Comparison of ENCODE assay signal across 8 cellular contexts in the genomic region with DNA sequence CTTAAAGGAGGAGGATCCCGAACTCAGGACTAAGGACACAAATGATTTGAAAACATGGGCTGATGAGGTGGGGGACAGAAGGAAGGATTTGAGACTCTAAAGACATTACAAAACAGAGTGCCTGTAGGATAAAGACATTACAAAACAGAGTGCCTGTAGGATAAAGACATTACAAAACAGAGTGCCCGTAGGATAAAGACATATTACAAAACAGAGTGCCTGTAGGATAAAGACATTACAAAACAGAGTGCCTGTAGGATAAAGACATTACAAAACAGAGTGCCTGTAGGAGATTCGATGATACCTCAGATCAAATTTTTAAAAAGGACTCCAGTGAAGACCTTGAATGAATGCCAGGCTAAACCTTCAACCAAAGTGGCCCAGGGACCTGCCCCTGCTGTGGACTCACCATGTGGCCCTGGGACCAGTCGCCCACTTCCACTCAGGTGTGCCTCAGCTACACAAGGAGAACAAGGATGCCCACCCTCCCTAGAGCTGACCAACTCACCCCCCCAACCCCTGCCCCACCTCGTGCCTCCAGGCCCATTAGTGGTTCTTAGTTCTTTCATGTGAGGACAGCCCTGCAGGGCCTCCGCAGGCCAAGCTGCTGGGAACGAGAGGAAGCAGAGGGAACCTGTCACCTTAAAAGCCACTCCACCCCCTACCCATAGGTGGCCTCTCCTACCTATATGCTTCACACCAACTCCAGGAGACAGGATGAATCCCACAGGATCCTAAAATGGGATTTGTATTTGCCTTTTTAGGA. TPM values are rescaled to one million over a fixed set of nuclear protein-coding genes. Genes with fewer than 3 reads are reported as not detected.
DNase-seq lines count a peak whose midpoint lies in the region; ATAC-seq, FAIRE-seq and TF ChIP-seq lines count a peak whose summit lies in the region.

No MANE protein-coding gene starts in this region.

- peaks cover 98% of the 10 kb centered on the region for H3K4me1 ChIP-seq in CD4-positive, alpha-beta memory T cell (ENCODE audit: insufficient read depth, low read length)
- H3K4me1 ChIP-seq in H9 (ENCODE audit: insufficient read depth, low read length) = no peaks in the 10 kb centered on the region
- H3K4me1 ChIP-seq in adipocyte (ENCODE audit: control insufficient read depth, insufficient read depth, low read length) = peaks cover 33% of the 10 kb centered on the region
- no peaks in the 10 kb centered on the region for H3K4me1 ChIP-seq in HAP-1

- no peak overlapping the region for H2BK120ac ChIP-seq in H9 (ENCODE audit: low read depth, low read length, poor library complexity, severe bottlenecking)

- H3K23me2 ChIP-seq in H9 (ENCODE audit: insufficient read length, low read depth, low read length, poor library complexity, severe bottlenecking) = no peaks in the 10 kb centered on the region

- H3K9me3 Mint-ChIP-seq in CD4-positive, alpha-beta memory T cell = peaks cover 0 to 2% (median 0%) of the 10 kb centered on the region in 8 donors
- H3K9me3 Mint-ChIP-seq in H9 = no peaks in the 10 kb centered on the region
- no peaks in the 10 kb centered on the region for H3K9me3 Mint-ChIP-seq in naive thymus-derived CD8-positive, alpha-beta T cell

- intact Hi-C loops in CD4-positive, alpha-beta memory T cell (cut with micrococcal nuclease) = loop anchor here (1.0 kb wide), 2 partner anchors 20 to 38 kb away; no protein-coding TSS in a partner anchor

- CTCF ChIA-PET in CD4-positive, alpha-beta memory T cell (lab: Charles Lee; ENCODE audit: partially characterized antibody) = interaction anchor here (1.0 to 10.0 kb wide), 5 partner anchors 10 to 62 kb away, joined by 3 to 203 read pairs (median 9); a partner anchor contains a TSS

- no peak overlapping the region for H2AFZ ChIP-seq in H9 (ENCODE audit: low read length)

- no peak overlapping the region for H2BK12ac ChIP-seq in H9 (ENCODE audit: insufficient read length, low read depth, low read length)

- no peak for ATAC-seq in naive thymus-derived CD8-positive, alpha-beta T cell
- ATAC-seq in GM21360 (IDR thresholded peaks at IDR 0.05; ENCODE audit: unreplicated experiment) = no peak

- no peak overlapping the region for H3K4me2 ChIP-seq in H9 (ENCODE audit: insufficient read depth, insufficient read length, low read length)

- no peak overlapping the region for H3K4me3 ChIP-seq in CD4-positive, alpha-beta memory T cell (ENCODE audit: low read length in 2 of 2)
- no peak overlapping the region for H3K4me3 ChIP-seq in adipocyte (ENCODE audit: low read length)
- no peak overlapping the region for H3K4me3 ChIP-seq in HAP-1

- no peak for FAIRE-seq in D721Med (lab: Jason Lieb, UNC)

- no peak overlapping the region for H3K23ac ChIP-seq in H9 (ENCODE audit: insufficient read length, low read depth, low read length)

- no peaks in the 10 kb centered on the region for H3K9me3 ChIP-seq in CD4-positive, alpha-beta memory T cell (ENCODE audit: control insufficient read depth in 1 of 2, low read length in 2 of 2)
- H3K9me3 ChIP-seq in H9 (ENCODE audit: control insufficient read depth, low read depth, low read length) (no peaks in the 10 kb centered on the region), adipocyte (ENCODE audit: control insufficient read depth, low read length) (no peaks in the 10 kb centered on the region), HAP-1 (no peaks in the 10 kb centered on the region)

- no peaks in the 10 kb centered on the region for H3K27me3 ChIP-seq in CD4-positive, alpha-beta memory T cell (ENCODE audit: insufficient read depth, low read length)
- H3K27me3 ChIP-seq in H9 (ENCODE audit: insufficient read depth, low read length) (no peaks in the 10 kb centered on the region), adipocyte (replicated peaks; ENCODE audit: control insufficient read depth, insufficient read depth, low read length) (no peaks in the 10 kb centered on the region), HAP-1 (ENCODE audit: low read depth) (no peaks in the 10 kb centered on the region)

- no peak overlapping the region for H3K56ac ChIP-seq in H9 (ENCODE audit: insufficient read length, low read depth, low read length)

- H4K8ac ChIP-seq in H9 (replicated peaks; ENCODE audit: insufficient read length, low read depth, low read length) = no peak overlapping the region

- no peak overlapping the region for H2BK15ac ChIP-seq in H9 (ENCODE audit: low read depth, low read length)

- H3K27ac ChIP-seq in CD4-positive, alpha-beta memory T cell (ENCODE audit: low read depth, low read length) = peak overlapping the region; percentile 77
- H3K27ac ChIP-seq in H9 (ENCODE audit: insufficient read length, low read depth, low read length) = no peak overlapping the region

- H4K20me1 ChIP-seq in H9 (ENCODE audit: control insufficient read depth, insufficient read depth, insufficient read length) = no peaks in the 10 kb centered on the region

- DNase-seq in CD4-positive, alpha-beta memory T cell = peak in 4 of 5 donors; percentile 16 to 46 (median 18)
- DNase-seq in H9 = no peak
- peak; percentile 41 for DNase-seq in adipocyte (ENCODE audit: low read depth)
- DNase-seq in naive thymus-derived CD8-positive, alpha-beta T cell = peak in 2 of 10 donors; percentile 10 to 16
- no peak for DNase-seq in epidermal melanocyte (ENCODE audit: insufficient read length, low spot score)
- DNase-seq in D721Med (ENCODE audit: insufficient read length, low spot score) = no peak
- no peak for DNase-seq in HAP-1 (ENCODE audit: low spot score in 2 of 2)

- no peak overlapping the region for H3K18ac ChIP-seq in H9 (ENCODE audit: insufficient read length, low read depth, low read length)

- no peak overlapping the region for H4K5ac ChIP-seq in H9 (ENCODE audit: insufficient read length, low read depth, low read length)

- peaks cover 14% of the 10 kb centered on the region for H3K36me3 ChIP-seq in CD4-positive, alpha-beta memory T cell (ENCODE audit: insufficient read depth, low read length)
- no peaks in the 10 kb centered on the region for H3K36me3 ChIP-seq in adipocyte (ENCODE audit: control insufficient read depth, insufficient read depth, low read length, severe bottlenecking)
- H3K36me3 ChIP-seq in HAP-1 (replicated peaks) = no peaks in the 10 kb centered on the region

- peak overlapping the region; percentile 94 to 99 (median 95) for H3K27ac Mint-ChIP-seq in CD4-positive, alpha-beta memory T cell
- no peak overlapping the region; a peak in 1 of 7 replicates for H3K27ac Mint-ChIP-seq in H9
- peak overlapping the region; percentile 61 to 96 (median 90) for H3K27ac Mint-ChIP-seq in naive thymus-derived CD8-positive, alpha-beta T cell

- no peaks in the 10 kb centered on the region for H3K79me2 ChIP-seq in H9 (ENCODE audit: insufficient read depth, low read length)

- H3K79me1 ChIP-seq in H9 (ENCODE audit: insufficient read depth, low read depth, low read length, poor library complexity, severe bottlenecking) = no peaks in the 10 kb centered on the region

- H4K91ac ChIP-seq in H9 (ENCODE audit: insufficient read length, low read depth, low read length) = no peak overlapping the region

- peak overlapping the region in 6 of 8 donors; percentile 83 to 90 (median 84) for H3K4me3 Mint-ChIP-seq in CD4-positive, alpha-beta memory T cell
- H3K4me3 Mint-ChIP-seq in H9 = no peak overlapping the region
- peak overlapping the region in 8 of 10 donors; percentile 8 to 88 (median 82) for H3K4me3 Mint-ChIP-seq in naive thymus-derived CD8-positive, alpha-beta T cell

- in situ Hi-C loops in HAP-1 (cut with MboI; ENCODE audit: low sequenced_read_pairs) = no loop called here

- no peak overlapping the region for H3T11ph ChIP-seq in H9 (ENCODE audit: low read length)

- no peak overlapping the region for H2BK5ac ChIP-seq in H9 (ENCODE audit: insufficient read length, low read length)

- no CpG with 5 or more reads among the region's 7 CpGs for WGBS in H9 (ENCODE audit: extremely low coverage, insufficient read length, low lambda C conversion rate)

- TF ChIP-seq CTCF in H9 (conservative IDR thresholded peaks at IDR 0.05) (peak; percentile 54), D721Med (IDR thresholded peaks at IDR 0.05; ENCODE audit: insufficient read depth, missing control alignments) (no peak)

- H3K36me3 Mint-ChIP-seq in CD4-positive, alpha-beta memory T cell = peaks cover 23 to 35% of the 10 kb centered on the region in 2 donors
- no peaks in the 10 kb centered on the region for H3K36me3 Mint-ChIP-seq in H9 (ENCODE audit: insufficient read depth in 1 of 3, low read depth in 3 of 3)
- no peaks in the 10 kb centered on the region for H3K36me3 Mint-ChIP-seq in naive thymus-derived CD8-positive, alpha-beta T cell

- POLR2A ChIA-PET in CD4-positive, alpha-beta memory T cell (lab: Charles Lee; ENCODE audit: partially characterized antibody) = interaction anchor here (1.1 to 8.1 kb wide), 13 partner anchors 9 to 74 kb away, joined by 3 to 108 read pairs (median 11); a partner anchor contains a TSS
- POLR2A ChIA-PET in naive thymus-derived CD8-positive, alpha-beta T cell (lab: Charles Lee) = interaction anchor here (0.9 to 6.2 kb wide), 3 partner anchors 18 to 67 kb away, joined by 3 to 49 read pairs (median 4); a partner anchor contains a TSS

- H3K4ac ChIP-seq in H9 (ENCODE audit: low read depth, low read length) = no peak overlapping the region

- H3K9ac ChIP-seq in H9 (ENCODE audit: extremely low read depth, insufficient read length, low read length) = no peak overlapping the region
- no peak overlapping the region for H3K9ac ChIP-seq in adipocyte (ENCODE audit: low read length)

- H3K14ac ChIP-seq in H9 (ENCODE audit: insufficient read depth, low read length) = no peak overlapping the region

- no peak overlapping the region for H2BK20ac ChIP-seq in H9 (ENCODE audit: low read depth, low read length, poor library complexity, severe bottlenecking)

- H2AK5ac ChIP-seq in H9 (ENCODE audit: insufficient read length, low read length) = no peak overlapping the region

- H3K4me1 Mint-ChIP-seq in CD4-positive, alpha-beta memory T cell = peaks cover 64 to 92% (median 83%) of the 10 kb centered on the region in 4 donors
- peaks cover 9 to 13% of the 10 kb centered on the region in 2 experiments for H3K4me1 Mint-ChIP-seq in H9
- H3K4me1 Mint-ChIP-seq in naive thymus-derived CD8-positive, alpha-beta T cell = peaks cover 37 to 88% (median 85%) of the 10 kb centered on the region in 4 donors

- no peaks in the 10 kb centered on the region for H3K27me3 Mint-ChIP-seq in CD4-positive, alpha-beta memory T cell
- H3K27me3 Mint-ChIP-seq in H9 (ENCODE audit: low read depth) = no peaks in the 10 kb centered on the region
- H3K27me3 Mint-ChIP-seq in naive thymus-derived CD8-positive, alpha-beta T cell = no peaks in the 10 kb centered on the region

RNA-seq across cellular contexts. Expression of a gene that starts 59.8 kb away (rescaled TPM):
- total RNA-seq in CD4-positive, alpha-beta memory T cell = 10 to 100 TPM; 55.8 to 56.9 TPM
- polyA plus RNA-seq in CD4-positive, alpha-beta memory T cell = 100 to 1,000 TPM in 1 of 2 donors, 10 to 100 TPM in 1; 48.2 to 118 TPM
- total RNA-seq in H9 (2021) = 5.5 and 6.8 TPM in 2 replicates
- total RNA-seq in naive thymus-derived CD8-positive, alpha-beta T cell = 1 to 10 TPM; 4.4 to 4.8 TPM
- polyA plus RNA-seq in naive thymus-derived CD8-positive, alpha-beta T cell = 10 to 100 TPM; 12.1 to 26.1 (median 13.7) TPM

Comparison
In these comparisons a context has a peak if more than half of its experiments do, and no peak if none do; other contexts are left out.
1. DNase-seq: peak in CD4-positive, alpha-beta memory T cell (4 of 5) and adipocyte (single experiment); none in H9 (single experiment), epidermal melanocyte (single experiment), D721Med (single experiment) and HAP-1 (0 of 2).
2. H3K27ac Mint-ChIP-seq: peak in CD4-positive, alpha-beta memory T cell (7 of 7) and naive thymus-derived CD8-positive, alpha-beta T cell (10 of 10); none in H9 (0 of 3).
3. H3K4me3 Mint-ChIP-seq: peak in CD4-positive, alpha-beta memory T cell (6 of 8) and naive thymus-derived CD8-positive, alpha-beta T cell (8 of 10); none in H9 (0 of 2).